ENCODE assay signal across 27 cellular contexts in the genomic region with DNA sequence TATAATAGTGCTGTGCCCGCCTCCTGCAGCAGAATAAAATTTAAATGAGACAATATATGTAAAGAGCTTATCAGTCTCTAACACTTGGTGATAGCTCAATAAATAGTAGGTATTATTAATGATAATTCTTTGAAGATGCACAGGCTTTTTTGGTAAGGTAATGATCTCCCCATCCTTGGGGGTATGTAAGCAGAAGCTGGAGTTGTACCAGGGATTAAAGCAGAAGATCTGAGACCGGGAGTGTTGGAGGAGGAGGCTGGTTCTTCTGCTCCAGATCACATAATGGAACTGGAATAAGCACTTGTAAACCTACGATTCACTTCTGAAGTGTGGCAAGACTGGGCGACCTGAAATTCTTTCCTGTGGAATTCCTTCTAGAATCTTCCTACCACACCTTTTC. TPM values are rescaled to one million over a fixed set of nuclear protein-coding genes. Genes with fewer than 3 reads are reported as not detected.
"Had no signal": no experiment of that assay in that cellular context is flagged by ENCODE, and none has a peak within 500 bp of the region (broad histone marks: within the 10 kb centered on the region; RNA-seq: fewer than 3 reads in every experiment).

No MANE protein-coding gene starts in this region.

- H3K27ac ChIP-seq: coronary artery, heart right ventricle, pancreas, suprapubic skin, thyroid gland, upper lobe of left lung, uterus had no signal

- H3K4me3 ChIP-seq: coronary artery, heart right ventricle, pancreas, smooth muscle cell, suprapubic skin, thyroid gland, upper lobe of left lung, uterus had no signal

- DNase-seq: effector CD4-positive, alpha-beta T cell; heart right ventricle; hypothalamus; kidney glomerular epithelial cell; natural killer cell; nucleus accumbens; stimulated activated CD4-positive, alpha-beta T cell treated with anti-CD3 and anti-CD28 coated beads, Interleukin-2, amount 100 ng/mL, for 48 hours; stimulated activated CD8-positive, alpha-beta memory T cell treated with anti-CD3 and anti-CD28 coated beads, Interleukin-4, amount 100 ng/mL, for 48 hours; stimulated activated naive CD8-positive, alpha-beta T cell treated with anti-CD3 and anti-CD28 coated beads, Interleukin-15, Interleukin-2, amounts not matched to agents 100 U/mL and 50 U/mL, for 24 hours; thyroid gland; upper lobe of left lung; uterus had no signal

- H3K36me3 ChIP-seq: heart right ventricle, pancreas, suprapubic skin, thyroid gland, upper lobe of left lung, uterus had no signal

- H3K9me3 Mint-ChIP-seq: natural killer cell; neural crest cell; stimulated activated effector memory CD8-positive, alpha-beta T cell treated with anti-CD3 and anti-CD28 coated beads, Interleukin-12 subunit alpha, Interleukin-12 subunit beta, amount 100 ng/mL, for 72 hours had no signal

- FAIRE-seq: frontal cortex, islet of Langerhans, pancreas had no signal

- H3K4me1 ChIP-seq: heart right ventricle, pancreas, thyroid gland, upper lobe of left lung, uterus had no signal

- H3K27me3 ChIP-seq: heart right ventricle, pancreas, suprapubic skin, thyroid gland, upper lobe of left lung, uterus had no signal

- H3K4me2 ChIP-seq: smooth muscle cell had no signal

- H3K4me1 Mint-ChIP-seq: natural killer cell, neural crest cell had no signal

- H3K9me3 ChIP-seq: heart right ventricle, pancreas, suprapubic skin, thyroid gland, upper lobe of left lung, uterus had no signal

- H3K27ac Mint-ChIP-seq: natural killer cell; progenitor cell of endocrine pancreas; stimulated activated effector memory CD8-positive, alpha-beta T cell treated with anti-CD3 and anti-CD28 coated beads, Interleukin-12 subunit alpha, Interleukin-12 subunit beta, amount 100 ng/mL, for 72 hours had no signal

- H3K4me3 Mint-ChIP-seq: natural killer cell; neural crest cell; stimulated activated effector memory CD8-positive, alpha-beta T cell treated with anti-CD3 and anti-CD28 coated beads, Interleukin-12 subunit alpha, Interleukin-12 subunit beta, amount 100 ng/mL, for 72 hours had no signal

- ATAC-seq: natural killer cell; stimulated activated effector memory CD8-positive, alpha-beta T cell treated with anti-CD3 and anti-CD28 coated beads, Interleukin-12 subunit alpha, Interleukin-12 subunit beta, amount 100 ng/mL, for 72 hours; stimulated activated naive CD8-positive, alpha-beta T cell treated with anti-CD3 and anti-CD28 coated beads, Interleukin-15, Interleukin-2, amounts not matched to agents 100 U/mL and 50 U/mL, for 24 hours had no signal

- H3K36me3 Mint-ChIP-seq: natural killer cell; stimulated activated effector memory CD8-positive, alpha-beta T cell treated with anti-CD3 and anti-CD28 coated beads, Interleukin-12 subunit alpha, Interleukin-12 subunit beta, amount 100 ng/mL, for 72 hours had no signal

RNA-seq across cellular contexts. Expression of a gene that starts 8.4 kb away (rescaled TPM):
- total RNA-seq: glomerular endothelial cell, liver, lung microvascular endothelial cell, mesenteric fat pad, mononuclear cell, myocyte, natural killer cell, neural crest cell had no signal
